ENCODE assay signal across 13 cellular contexts in the genomic region with DNA sequence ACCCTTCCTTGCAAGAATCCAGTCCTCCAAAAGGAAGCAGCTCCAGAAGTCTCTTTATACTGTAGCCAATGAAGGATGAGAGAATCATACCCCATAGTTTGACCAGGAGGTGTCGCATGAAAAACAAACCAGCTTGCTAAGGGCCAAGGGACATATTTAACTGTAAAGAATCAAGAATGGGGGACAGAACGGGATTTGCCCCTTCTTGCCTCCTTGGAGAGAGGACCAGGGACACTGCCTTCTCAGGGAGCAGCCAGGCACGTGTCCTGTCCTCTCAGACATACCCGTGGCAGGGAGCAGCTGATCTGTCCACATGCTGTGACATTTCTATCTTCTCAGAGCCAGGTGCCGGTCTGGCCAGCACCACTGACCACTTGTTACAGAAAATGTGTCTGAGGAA. TPM values are rescaled to one million over a fixed set of nuclear protein-coding genes. Genes with fewer than 3 reads are reported as not detected.
DNase-seq lines count a peak whose midpoint lies in the region; ATAC-seq and TF ChIP-seq lines count a peak whose summit lies in the region.
"Had no signal": no experiment of that assay in that cellular context is flagged by ENCODE, and none has a peak within 500 bp of the region (broad histone marks: within the 10 kb centered on the region; RNA-seq: fewer than 3 reads in every experiment).

No MANE protein-coding gene starts in this region.

- H3K4me1 ChIP-seq in HCT116 (ENCODE audit: control insufficient read depth in 1 of 2, insufficient read depth in 2 of 2, low read length in 2 of 2) (no peaks in the 10 kb centered on the region), stomach smooth muscle (ENCODE audit: control insufficient read depth, insufficient read depth, low read length) (peaks cover 55% of the 10 kb centered on the region), upper lobe of left lung (no peaks in the 10 kb centered on the region)
- H3K4me1 ChIP-seq: SJSA1, thyroid gland had no signal

- H3K36me3 Mint-ChIP-seq in activated naive CD8-positive, alpha-beta T cell treated with anti-CD3 and anti-CD28 coated beads, Interleukin-2, amount 50 U/mL, for 24 hours (ENCODE audit: low read depth) = no peaks in the 10 kb centered on the region

- no peak overlapping the region for H3K4me3 Mint-ChIP-seq in activated naive CD8-positive, alpha-beta T cell treated with anti-CD3 and anti-CD28 coated beads, Interleukin-2, amount 50 U/mL, for 24 hours

- TF ChIP-seq RAD21 in HCT116 (IDR thresholded peaks at IDR 0.05; ENCODE audit: low read depth) = no peak

- no peak overlapping the region for H3K27ac ChIP-seq in HCT116 (ENCODE audit: low read depth, low read length)
- H3K27ac ChIP-seq in angular gyrus (ENCODE audit: low read depth, low read length) = peak overlapping the region; percentile 98
- H3K27ac ChIP-seq in stomach smooth muscle (ENCODE audit: low read length) = peak overlapping the region; percentile 95
- no peak overlapping the region for H3K27ac ChIP-seq in upper lobe of left lung
- H3K27ac ChIP-seq: hepatocyte, SJSA1, thyroid gland had no signal

- no peaks in the 10 kb centered on the region for H3K4me1 Mint-ChIP-seq in activated naive CD8-positive, alpha-beta T cell treated with anti-CD3 and anti-CD28 coated beads, Interleukin-2, amount 50 U/mL, for 24 hours

- intact Hi-C loops in HCT116 (cut with micrococcal nuclease) = no loop called here
- intact Hi-C loops in head of caudate nucleus (cut with DNase I) = no loop called here

- no peak for TF ChIP-seq EP300 in upper lobe of left lung (IDR thresholded peaks at IDR 0.05)

- H3K79me2 ChIP-seq in HCT116 (ENCODE audit: insufficient read depth, low read length) = no peaks in the 10 kb centered on the region
- H3K79me2 ChIP-seq: hepatocyte had no signal

- RAD21 ChIA-PET in HCT116 (lab: Charles Lee; ENCODE audit: low non-redundant PET in 1 of 2, low total read pairs in 2 of 2, uncharacterized antibody in 2 of 2, unreplicated experiment in 2 of 2) = no interaction called here

- no peak for TF ChIP-seq POLR2A in HCT116 (IDR thresholded peaks at IDR 0.05; ENCODE audit: borderline replicate concordance, extremely low read depth, insufficient read depth, insufficient read length)
- no peak for TF ChIP-seq POLR2A in upper lobe of left lung (IDR thresholded peaks at IDR 0.05)

- H3K4me3 ChIP-seq in HCT116 (replicated peaks in 1 of 2; ENCODE audit: low read depth in 1 of 2, low read length in 2 of 2) (no peak overlapping the region), stomach smooth muscle (ENCODE audit: low read length in 2 of 2) (peak overlapping the region in 1 of 2 donors; percentile 35), upper lobe of left lung (no peak overlapping the region)
- H3K4me3 ChIP-seq: hepatocyte, SJSA1, thyroid gland had no signal

- H3K9me3 Mint-ChIP-seq in activated naive CD8-positive, alpha-beta T cell treated with anti-CD3 and anti-CD28 coated beads, Interleukin-2, amount 50 U/mL, for 24 hours = no peaks in the 10 kb centered on the region

- no peak overlapping the region for H3K27ac Mint-ChIP-seq in activated naive CD8-positive, alpha-beta T cell treated with anti-CD3 and anti-CD28 coated beads, Interleukin-2, amount 50 U/mL, for 24 hours

- CTCF ChIA-PET in HCT116 (lab: Charles Lee) = interaction anchor here (0.7 to 1.1 kb wide), 3 partner anchors 14 to 93 kb away, joined by 3 to 4 read pairs (median 3); no protein-coding TSS in a partner anchor

- H3K9ac ChIP-seq in HCT116 (ENCODE audit: low read length) = no peak overlapping the region
- H3K9ac ChIP-seq in stomach smooth muscle (ENCODE audit: low read length in 2 of 2) = peak overlapping the region; percentile 30 to 53

- no peaks in the 10 kb centered on the region for H4K20me1 ChIP-seq in HCT116 (ENCODE audit: insufficient read depth)

- H3K27me3 ChIP-seq in HCT116 (ENCODE audit: insufficient read depth, low read length) (peaks cover 5% of the 10 kb centered on the region; the same call in 1 of the 2 replicates), stomach smooth muscle (ENCODE audit: control insufficient read depth in 1 of 2, insufficient read depth in 2 of 2, low read length in 2 of 2) (no peaks in the 10 kb centered on the region), upper lobe of left lung (no peaks in the 10 kb centered on the region)
- H3K27me3 ChIP-seq: hepatocyte, thyroid gland had no signal

- ATAC-seq in HCT116 (peak; percentile 75), upper lobe of left lung (ENCODE audit: low FRiP score in 2 of 2) (no peak)
- ATAC-seq in activated naive CD8-positive, alpha-beta T cell treated with anti-CD3 and anti-CD28 coated beads, Interleukin-2, amount 50 U/mL, for 24 hours = no peak

- TF ChIP-seq CTCF in HCT116 (IDR thresholded peaks at IDR 0.05 in 2 of 3, conservative IDR thresholded peaks at IDR 0.05 in 1 of 3; ENCODE audit: borderline replicate concordance in 1 of 3, insufficient read depth in 1 of 3, low read depth in 2 of 3, low read length in 2 of 3) (peak in 2 of 3 experiments; percentile 14 to 28; a peak in 1 of 6 replicates), upper lobe of left lung (IDR thresholded peaks at IDR 0.05) (no peak)

- H3K4me2 ChIP-seq in HCT116 (ENCODE audit: low read length) = no peak overlapping the region
- H3K4me2 ChIP-seq: hepatocyte had no signal

- DNase-seq in HCT116 (ENCODE audit: low read depth, low spot score) = no peak
- DNase-seq in head of caudate nucleus = peak in 24 of 42 donors; percentile 12 to 71 (median 44)
- no peak for DNase-seq in NCI-H774 (lab: John Stamatoyannopoulos, UW)
- no peak for DNase-seq in upper lobe of left lung
- DNase-seq in stimulated activated CD4-positive, alpha-beta T cell treated with anti-CD3 and anti-CD28 coated beads, Interleukin-12 subunit alpha, Interleukin-12 subunit beta, amount 100 ng/mL, for 4 hours = no peak
- DNase-seq in activated naive CD8-positive, alpha-beta T cell treated with anti-CD3 and anti-CD28 coated beads, Interleukin-2, amount 50 U/mL, for 24 hours = no peak
- DNase-seq: activated CD4-positive, alpha-beta T cell treated with anti-CD3 and anti-CD28 coated beads, Interleukin-2, amount 50 U/mL, for 48 hours; NCI-H2081 treated with DMSO at 0.1 percent for 48 hours; thyroid gland had no signal

- no peaks in the 10 kb centered on the region for H3K36me3 ChIP-seq in HCT116 (ENCODE audit: control insufficient read depth in 1 of 2, insufficient read depth in 2 of 2, low read length in 2 of 2)
- H3K36me3 ChIP-seq in stomach smooth muscle (ENCODE audit: control insufficient read depth in 2 of 2, insufficient read depth in 2 of 2, low read length in 2 of 2) = peaks cover 0 to 3% of the 10 kb centered on the region in 2 donors
- no peaks in the 10 kb centered on the region for H3K36me3 ChIP-seq in upper lobe of left lung
- H3K36me3 ChIP-seq: SJSA1, thyroid gland had no signal

- H3K9me3 ChIP-seq in HCT116 (ENCODE audit: control insufficient read depth in 1 of 2, insufficient read depth in 1 of 2, low read depth in 1 of 2, low read length in 2 of 2) (no peaks in the 10 kb centered on the region), stomach smooth muscle (ENCODE audit: control insufficient read depth in 2 of 2, low read length in 2 of 2) (no peaks in the 10 kb centered on the region), upper lobe of left lung (no peaks in the 10 kb centered on the region)
- H3K9me3 ChIP-seq: SJSA1, thyroid gland had no signal

- H3K9me2 ChIP-seq in HCT116 (ENCODE audit: insufficient read depth) = no peaks in the 10 kb centered on the region

- peaks cover 13% of the 10 kb centered on the region for H3K27me3 Mint-ChIP-seq in activated naive CD8-positive, alpha-beta T cell treated with anti-CD3 and anti-CD28 coated beads, Interleukin-2, amount 50 U/mL, for 24 hours

- 50 to 64% methylated on average over 5 of the region's 5 CpGs for WGBS in upper lobe of left lung, 2 donors

- POLR2A ChIA-PET in HCT116 (lab: Charles Lee) = no interaction called here

- no peak overlapping the region for H2AFZ ChIP-seq in HCT116 (ENCODE audit: low read depth, low read length, poor library complexity, severe bottlenecking)
- H2AFZ ChIP-seq: hepatocyte had no signal

- BruUV-seq in HCT116 (replicated peaks; lab: Mats Ljungman, UMichigan) = no TSS peak

TF ChIP-seq in HCT116, 20 proteins besides CTCF, POLR2A, EP300 and RAD21:
- TF ChIP-seq SRF (IDR thresholded peaks at IDR 0.05; ENCODE audit: low read depth) (no peak), ELF1 (IDR thresholded peaks at IDR 0.05; ENCODE audit: borderline replicate concordance, low read depth) (no peak), POLR2AphosphoS5 (IDR thresholded peaks at IDR 0.05; ENCODE audit: low read depth, low read length) (no peak), EZH2 (IDR thresholded peaks at IDR 0.05) (no peak), MAX (IDR thresholded peaks at IDR 0.05) (no peak)
- TF ChIP-seq, protein P1, sequence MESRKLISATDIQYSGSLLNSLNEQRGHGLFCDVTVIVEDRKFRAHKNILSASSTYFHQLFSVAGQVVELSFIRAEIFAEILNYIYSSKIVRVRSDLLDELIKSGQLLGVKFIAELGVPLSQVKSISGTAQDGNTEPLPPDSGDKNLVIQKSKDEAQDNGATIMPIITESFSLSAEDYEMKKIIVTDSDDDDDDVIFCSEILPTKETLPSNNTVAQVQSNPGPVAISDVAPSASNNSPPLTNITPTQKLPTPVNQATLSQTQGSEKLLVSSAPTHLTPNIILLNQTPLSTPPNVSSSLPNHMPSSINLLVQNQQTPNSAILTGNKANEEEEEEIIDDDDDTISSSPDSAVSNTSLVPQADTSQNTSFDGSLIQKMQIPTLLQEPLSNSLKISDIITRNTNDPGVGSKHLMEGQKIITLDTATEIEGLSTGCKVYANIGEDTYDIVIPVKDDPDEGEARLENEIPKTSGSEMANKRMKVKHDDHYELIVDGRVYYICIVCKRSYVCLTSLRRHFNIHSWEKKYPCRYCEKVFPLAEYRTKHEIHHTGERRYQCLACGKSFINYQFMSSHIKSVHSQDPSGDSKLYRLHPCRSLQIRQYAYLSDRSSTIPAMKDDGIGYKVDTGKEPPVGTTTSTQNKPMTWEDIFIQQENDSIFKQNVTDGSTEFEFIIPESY (IDR thresholded peaks at IDR 0.05; ENCODE audit: extremely low read depth, insufficient replicate concordance, low read length) = no peak

RNA-seq across cellular contexts. Expression of gene PRUNE2, which starts 11.7 kb away (rescaled TPM):
- 0.59 TPM for total RNA-seq in HCT116 (2021; ENCODE audit: unreplicated experiment)
- 0.15 and 0.23 TPM in 2 replicates for polyA plus RNA-seq in HCT116 (2012)
- total RNA-seq in upper lobe of left lung = 10 to 100 TPM in 2 of 6 donors, 1 to 10 TPM in 4; 5.6 to 20.4 (median 8.8) TPM

Comparison
In these comparisons a context has a peak if more than half of its experiments do, and no peak if none do; other contexts are left out.
1. DNase-seq: peak in head of caudate nucleus (24 of 42); none in HCT116 (single experiment), NCI-H774 (single experiment), upper lobe of left lung (0 of 2), stimulated activated CD4-positive, alpha-beta T cell treated with anti-CD3 and anti-CD28 coated beads, Interleukin-12 subunit alpha, Interleukin-12 subunit beta, amount 100 ng/mL, for 4 hours (single experiment) and activated naive CD8-positive, alpha-beta T cell treated with anti-CD3 and anti-CD28 coated beads, Interleukin-2, amount 50 U/mL, for 24 hours (single experiment).
2. H3K27ac ChIP-seq: peak in angular gyrus (single experiment) and stomach smooth muscle (single experiment); none in HCT116 (single experiment) and upper lobe of left lung (0 of 4).
3. CTCF ChIP-seq: peak in HCT116 (2 of 3); none in upper lobe of left lung (0 of 6).